22 cellular contexts compared by ENCODE assay signal in genomic region chr10:63008491-63008890, GRCh38.
"Had no signal": no experiment of that assay in that cellular context is flagged by ENCODE, and none has a peak within 500 bp of the region (broad histone marks: within the 10 kb centered on the region; RNA-seq: fewer than 3 reads in every experiment).

No MANE protein-coding gene starts in this region.

- H2AFZ ChIP-seq: neural progenitor cell had no signal

- H3K9me3 ChIP-seq: breast epithelium, esophagus muscularis mucosa, mucosa of descending colon, ovary, psoas muscle, right lobe of liver, thyroid gland had no signal

- H3K9me3 Mint-ChIP-seq: activated T-cell treated with anti-CD3 and anti-CD28 coated beads, Interleukin-2, amount 50 U/mL, for 24 hours; activated T-helper 2 cell treated with anti-CD3 and anti-CD28 coated beads, Interferon-gamma antibody, Interleukin-2, Interleukin-4, amounts not matched to agents 10 μg/mL and 5 μg/mL and 100 μg/mL, durations not matched to agents 14 hours and 24 hours and 36 hours; immature natural killer cell; naive B cell; neural progenitor cell; stimulated activated naive B cell treated with anti-CD40 and anti-IgM and Interleukin-4, amounts not matched to agents 10 μg/mL and 1 μg/mL and 100 μg/mL, for 72 hours; T-cell had no signal

- H3K4me3 Mint-ChIP-seq: activated CD8-positive, alpha-beta T cell treated with anti-CD3 and anti-CD28 coated beads, Interleukin-2, amount 10 ng/mL, durations not matched to agents 7 days and 5 days; activated T-cell treated with anti-CD3 and anti-CD28 coated beads, Interleukin-2, amount 50 U/mL, for 24 hours; immature natural killer cell; naive B cell; neural progenitor cell; stimulated activated naive B cell treated with anti-CD40 and anti-IgM and Interleukin-4, amounts not matched to agents 10 μg/mL and 1 μg/mL and 100 μg/mL, for 72 hours; T-cell had no signal

- H3K4me1 ChIP-seq: breast epithelium, esophagus muscularis mucosa, neural progenitor cell, psoas muscle, right lobe of liver, thyroid gland had no signal

- H3K4me3 ChIP-seq: breast epithelium, esophagus muscularis mucosa, mucosa of descending colon, neural progenitor cell, ovary, psoas muscle, right lobe of liver, thyroid gland had no signal

- ATAC-seq: activated CD8-positive, alpha-beta T cell treated with anti-CD3 and anti-CD28 coated beads, Interleukin-2, amount 10 ng/mL, durations not matched to agents 7 days and 5 days; mucosa of descending colon; psoas muscle; right lobe of liver; stimulated activated naive B cell treated with anti-CD40 and anti-IgM and Interleukin-4, amounts not matched to agents 10 μg/mL and 1 μg/mL and 100 μg/mL, for 72 hours; T-cell had no signal

- H3K9ac ChIP-seq: neural progenitor cell had no signal

- H3K36me3 ChIP-seq: breast epithelium, esophagus muscularis mucosa, neural progenitor cell, ovary, right lobe of liver, thyroid gland had no signal

- H3K27ac Mint-ChIP-seq: activated CD8-positive, alpha-beta T cell treated with anti-CD3 and anti-CD28 coated beads, Interleukin-2, amount 10 ng/mL, durations not matched to agents 7 days and 5 days; activated T-cell treated with anti-CD3 and anti-CD28 coated beads, Interleukin-2, amount 50 U/mL, for 24 hours; activated T-helper 2 cell treated with anti-CD3 and anti-CD28 coated beads, Interferon-gamma antibody, Interleukin-2, Interleukin-4, amounts not matched to agents 10 μg/mL and 5 μg/mL and 100 μg/mL, durations not matched to agents 14 hours and 24 hours and 36 hours; immature natural killer cell; naive B cell; neural progenitor cell; stimulated activated naive B cell treated with anti-CD40 and anti-IgM and Interleukin-4, amounts not matched to agents 10 μg/mL and 1 μg/mL and 100 μg/mL, for 72 hours; T-cell had no signal

- H3K27me3 ChIP-seq: breast epithelium, esophagus muscularis mucosa, neural progenitor cell, ovary, right lobe of liver, thyroid gland had no signal

- H3K27ac ChIP-seq: breast epithelium, esophagus muscularis mucosa, neural progenitor cell, ovary, psoas muscle, right lobe of liver, thyroid gland had no signal

- DNase-seq: activated CD4-positive, alpha-beta T cell treated with anti-CD3 and anti-CD28 coated beads for 48 hours; activated CD4-positive, CD25-positive, alpha-beta regulatory T cell; activated CD8-positive, alpha-beta T cell treated with anti-CD3 and anti-CD28 coated beads, Interleukin-2, amount 10 ng/mL, durations not matched to agents 7 days and 5 days; activated naive CD4-positive, alpha-beta T cell treated with Interleukin-2 at 50 U/mL for 16 hours; activated T-cell treated with anti-CD3 and anti-CD28 coated beads, Interleukin-2, amount 50 U/mL, for 24 hours; anterior cingulate cortex; effector CD4-positive, alpha-beta T cell; immature natural killer cell; mesenchymal stem cell; mucosa of descending colon; naive B cell; ovary; psoas muscle; right lobe of liver; stimulated activated naive B cell treated with anti-CD40 and anti-IgM and Interleukin-4, amounts not matched to agents 10 μg/mL and 1 μg/mL and 100 μg/mL, for 72 hours; T-cell; T-helper 9 cell; thyroid gland had no signal

- H3K4me1 Mint-ChIP-seq: immature natural killer cell, neural progenitor cell, T-cell had no signal

- H3K4me2 ChIP-seq: neural progenitor cell had no signal

- H3K36me3 Mint-ChIP-seq: immature natural killer cell; naive B cell; neural progenitor cell; stimulated activated naive B cell treated with anti-CD40 and anti-IgM and Interleukin-4, amounts not matched to agents 10 μg/mL and 1 μg/mL and 100 μg/mL, for 72 hours; T-cell had no signal
